In genomic region chr20:63312690-63313348, GRCh38 we compare ENCODE assay signal across 35 cellular contexts. TPM values are rescaled to one million over a fixed set of nuclear protein-coding genes. Genes with fewer than 3 reads are reported as not detected.
DNase-seq lines count a peak whose midpoint lies in the region; ATAC-seq and TF ChIP-seq lines count a peak whose summit lies in the region.
"Had no signal": no experiment of that assay in that cellular context is flagged by ENCODE, and none has a peak within 500 bp of the region (broad histone marks: within the 10 kb centered on the region; RNA-seq: fewer than 3 reads in every experiment).

No MANE protein-coding gene starts in this region.

- H3K4me2 ChIP-seq in BLaER1 (peak overlapping the region; percentile 61), IMR-90 (ENCODE audit: low read depth, low read length) (no peak overlapping the region)

- H3K9me3 ChIP-seq in BLaER1 (no peaks in the 10 kb centered on the region), IMR-90 (ENCODE audit: control insufficient read depth, insufficient read depth, low read length) (no peaks in the 10 kb centered on the region), ovary (no peaks in the 10 kb centered on the region)
- H3K9me3 ChIP-seq: Caco-2, mucosa of descending colon had no signal

- no peaks in the 10 kb centered on the region for H4K20me1 ChIP-seq in BLaER1
- H4K20me1 ChIP-seq in IMR-90 (ENCODE audit: insufficient read depth, low read length) = peaks cover 5% of the 10 kb centered on the region; the same call in 1 of the 2 replicates

- WGBS in IMR-90 (ENCODE audit: extremely low coverage in 2 of 2, insufficient read length in 1 of 2), 2 experiments = 9% methylated on average over 4 of the region's 22 CpGs; no CpG with 5 or more reads in 1 of the 2 experiments
- WGBS in ovary, 3 donors = 35 to 38% (median 36%) methylated on average over 18 to 22 of the region's 22 CpGs

- no peaks in the 10 kb centered on the region for H3K9me3 Mint-ChIP-seq in activated naive CD4-positive, alpha-beta T cell treated with anti-CD3 and anti-CD28 coated beads, Interleukin-2, amount 10 ng/mL, durations not matched to agents 7 days and 5 days
- no peaks in the 10 kb centered on the region for H3K9me3 Mint-ChIP-seq in chondrocyte (ENCODE audit: low read depth)
- H3K9me3 Mint-ChIP-seq: activated naive CD8-positive, alpha-beta T cell treated with anti-CD3 and anti-CD28 coated beads, Interleukin-2, amount 10 ng/mL, durations not matched to agents 7 days and 5 days; activated T-cell treated with anti-CD3 and anti-CD28 coated beads, Interleukin-2, amount 50 U/mL, for 24 hours; CD14-positive monocyte; nephron; type B pancreatic cell had no signal

- H3K9ac ChIP-seq in BLaER1 (no peak overlapping the region), IMR-90 (ENCODE audit: low read depth, low read length) (no peak overlapping the region)
- H3K9ac ChIP-seq: parathyroid adenoma had no signal

- in situ Hi-C loops in IMR-90 (cut with MboI; ENCODE audit: low sequenced_read_pairs) = no loop called here

- H3K4ac ChIP-seq in IMR-90 (ENCODE audit: low read depth, low read length) = no peak overlapping the region

- intact Hi-C loops in IMR-90 (cut with micrococcal nuclease) = no loop called here
- intact Hi-C loops in left cardiac atrium (cut with DNase I) = no loop called here
- intact Hi-C loops in ovary (cut with DNase I) = no loop called here

- no peak overlapping the region for H2BK120ac ChIP-seq in IMR-90 (ENCODE audit: low read depth, low read length)

- TF ChIP-seq EP300 in ovary (IDR thresholded peaks at IDR 0.05) = no peak

- H4K8ac ChIP-seq in IMR-90 (ENCODE audit: low read depth in 2 of 2, low read length in 2 of 2) = no peak overlapping the region

- H3K27ac Mint-ChIP-seq in activated naive CD4-positive, alpha-beta T cell treated with anti-CD3 and anti-CD28 coated beads, Interleukin-2, amount 10 ng/mL, durations not matched to agents 7 days and 5 days = no peak overlapping the region
- no peak overlapping the region for H3K27ac Mint-ChIP-seq in chondrocyte (ENCODE audit: unreplicated experiment)
- H3K27ac Mint-ChIP-seq: activated naive CD8-positive, alpha-beta T cell treated with anti-CD3 and anti-CD28 coated beads, Interleukin-2, amount 10 ng/mL, durations not matched to agents 7 days and 5 days; activated T-cell treated with anti-CD3 and anti-CD28 coated beads, Interleukin-2, amount 50 U/mL, for 24 hours; nephron; type B pancreatic cell had no signal

- 0 out of 2 replicates have a peak overlapping the region, but pooled peaks have one; percentile 18 for H3K27ac ChIP-seq in BLaER1
- H3K27ac ChIP-seq in IMR-90 (ENCODE audit: insufficient read depth, low read length) = no peak overlapping the region
- no peak overlapping the region for H3K27ac ChIP-seq in ovary
- H3K27ac ChIP-seq: epithelial cell of prostate, parathyroid adenoma, SK-N-MC had no signal

- no peaks in the 10 kb centered on the region for H3K36me3 Mint-ChIP-seq in activated naive CD4-positive, alpha-beta T cell treated with anti-CD3 and anti-CD28 coated beads, Interleukin-2, amount 10 ng/mL, durations not matched to agents 7 days and 5 days
- no peaks in the 10 kb centered on the region for H3K36me3 Mint-ChIP-seq in chondrocyte (ENCODE audit: low read depth)
- H3K36me3 Mint-ChIP-seq: activated naive CD8-positive, alpha-beta T cell treated with anti-CD3 and anti-CD28 coated beads, Interleukin-2, amount 10 ng/mL, durations not matched to agents 7 days and 5 days; CD14-positive monocyte; type B pancreatic cell had no signal

- H3K79me1 ChIP-seq in IMR-90 (ENCODE audit: low read depth in 1 of 2, low read length in 2 of 2) = no peaks in the 10 kb centered on the region

- H3K4me3 ChIP-seq in BLaER1 = no peak overlapping the region
- no peak overlapping the region for H3K4me3 ChIP-seq in IMR-90 (ENCODE audit: insufficient read depth, low read depth, low read length)
- H3K4me3 ChIP-seq in ovary = no peak overlapping the region
- H3K4me3 ChIP-seq: mucosa of descending colon, SK-N-MC had no signal

- H3K4me1 ChIP-seq in BLaER1 (peaks cover 46% of the 10 kb centered on the region), IMR-90 (ENCODE audit: control insufficient read depth, insufficient read depth, low read length) (peaks cover 9% of the 10 kb centered on the region; the same call in 1 of the 2 replicates), ovary (ENCODE audit: insufficient read depth) (no peaks in the 10 kb centered on the region)
- H3K4me1 ChIP-seq: Caco-2 had no signal

- no peak overlapping the region for H2BK15ac ChIP-seq in IMR-90 (ENCODE audit: low read depth, low read length)

- no TSS peak for BruUV-seq in IMR-90 (replicated peaks; lab: Mats Ljungman, UMichigan)

- H4K91ac ChIP-seq in IMR-90 (ENCODE audit: insufficient read depth, low read depth, low read length) = no peak overlapping the region

- no peak for TF ChIP-seq POLR2A in IMR-90 (IDR thresholded peaks at IDR 0.05; ENCODE audit: low read depth, low read length)
- TF ChIP-seq POLR2A in ovary (IDR thresholded peaks at IDR 0.05) = no peak

- H3K36me3 ChIP-seq in BLaER1 (no peaks in the 10 kb centered on the region), IMR-90 (ENCODE audit: control insufficient read depth, insufficient read depth, low read length) (no peaks in the 10 kb centered on the region), ovary (no peaks in the 10 kb centered on the region)

- H3K27me3 ChIP-seq in BLaER1 (peaks cover 5% of the 10 kb centered on the region; the same call in 1 of the 2 replicates), IMR-90 (ENCODE audit: control insufficient read depth, insufficient read depth, low read length) (peaks cover 19% of the 10 kb centered on the region; the same call in 1 of the 2 replicates), ovary (no peaks in the 10 kb centered on the region)

- no peak overlapping the region for H3K56ac ChIP-seq in IMR-90 (ENCODE audit: extremely low read depth, insufficient read depth, low read length)

- no peak overlapping the region for H3K14ac ChIP-seq in IMR-90 (replicated peaks; ENCODE audit: low read depth, low read length)

- H2BK5ac ChIP-seq in IMR-90 (ENCODE audit: low read depth, low read length, poor library complexity, severe bottlenecking) = no peak overlapping the region

- no peak overlapping the region for H2BK20ac ChIP-seq in IMR-90 (ENCODE audit: low read depth, low read length)

- CTCF ChIA-PET in IMR-90 (lab: Yijun Ruan, JAX) = interaction anchor here (0.8 kb wide), 1 partner anchor 69 kb away, joined by 5 read pairs; no protein-coding TSS in a partner anchor
- CTCF ChIA-PET in activated naive CD4-positive, alpha-beta T cell treated with anti-CD3 and anti-CD28 coated beads, Interleukin-2, amount 10 ng/mL, durations not matched to agents 7 days and 5 days (lab: Charles Lee) = no interaction called here

- no peaks in the 10 kb centered on the region for H3K9me1 ChIP-seq in IMR-90 (ENCODE audit: insufficient read depth, low read length)

- DNase-seq in IMR-90 = peak; percentile 49
- peak; percentile 60 for DNase-seq in left cardiac atrium
- peak in 4 of 5 donors; percentile 43 to 80 (median 62) for DNase-seq in ovary
- DNase-seq in activated naive CD4-positive, alpha-beta T cell treated with anti-CD3 and anti-CD28 coated beads, Interleukin-2, amount 10 ng/mL, durations not matched to agents 7 days and 5 days = no peak
- DNase-seq in chondrocyte (ENCODE audit: low spot score) = no peak
- DNase-seq: activated CD4-positive, CD25-positive, alpha-beta regulatory T cell; activated effector memory CD4-positive, alpha-beta T cell treated with anti-CD3 and anti-CD28 coated beads, Interleukin-2, amount 50 U/mL, for 16 hours; activated T-cell treated with anti-CD3 and anti-CD28 coated beads, Interleukin-2, amount 50 U/mL, for 24 hours; Caco-2; cortex of kidney; DMS79 treated with DMSO at 0.1 percent for 48 hours; effector memory CD4-positive, alpha-beta T cell; GF-D8; HCEC 1CT; mammary epithelial cell; NCI-H1048; NCI-H1694 treated with DMSO at 0.1 percent for 48 hours; NCI-H446 treated with DMSO at 0.1 percent for 48 hours; stimulated activated CD4-positive, alpha-beta T cell treated with anti-CD3 and anti-CD28 coated beads, Interleukin-12 subunit alpha, Interleukin-12 subunit beta, amount 100 ng/mL, for 4 hours; stimulated activated CD4-positive, alpha-beta T cell treated with anti-CD3 and anti-CD28 coated beads, Interleukin-2, amount 100 ng/mL, for 48 hours had no signal

- H2AFZ ChIP-seq in IMR-90 (replicated peaks; ENCODE audit: low read length, poor library complexity) = peak overlapping the region; percentile 1
- H2AFZ ChIP-seq: parathyroid adenoma had no signal

- H3K23ac ChIP-seq in IMR-90 (ENCODE audit: low read depth, low read length) = no peak overlapping the region

- no peak overlapping the region for H2AK5ac ChIP-seq in IMR-90 (ENCODE audit: low read depth, low read length)

- H2AK9ac ChIP-seq in IMR-90 (replicated peaks; ENCODE audit: low read depth, low read length, poor library complexity) = no peak overlapping the region

- no peaks in the 10 kb centered on the region for H3K27me3 Mint-ChIP-seq in activated naive CD4-positive, alpha-beta T cell treated with anti-CD3 and anti-CD28 coated beads, Interleukin-2, amount 10 ng/mL, durations not matched to agents 7 days and 5 days
- no peaks in the 10 kb centered on the region for H3K27me3 Mint-ChIP-seq in chondrocyte (ENCODE audit: low read depth)
- H3K27me3 Mint-ChIP-seq: activated naive CD8-positive, alpha-beta T cell treated with anti-CD3 and anti-CD28 coated beads, Interleukin-2, amount 10 ng/mL, durations not matched to agents 7 days and 5 days; type B pancreatic cell had no signal

- no peak for TF ChIP-seq CTCF in IMR-90 (conservative IDR thresholded peaks at IDR 0.05; ENCODE audit: low read depth, low read length)
- TF ChIP-seq CTCF in ovary (IDR thresholded peaks at IDR 0.05) = no peak
- TF ChIP-seq CTCF in chondrocyte (IDR thresholded peaks at IDR 0.05) = no peak

- H3K4me3 Mint-ChIP-seq in activated naive CD4-positive, alpha-beta T cell treated with anti-CD3 and anti-CD28 coated beads, Interleukin-2, amount 10 ng/mL, durations not matched to agents 7 days and 5 days = no peak overlapping the region
- no peak overlapping the region for H3K4me3 Mint-ChIP-seq in chondrocyte (ENCODE audit: unreplicated experiment)
- H3K4me3 Mint-ChIP-seq: activated naive CD8-positive, alpha-beta T cell treated with anti-CD3 and anti-CD28 coated beads, Interleukin-2, amount 10 ng/mL, durations not matched to agents 7 days and 5 days; activated T-cell treated with anti-CD3 and anti-CD28 coated beads, Interleukin-2, amount 50 U/mL, for 24 hours; CD14-positive monocyte; nephron; type B pancreatic cell had no signal

- ATAC-seq in IMR-90 (ENCODE audit: low read depth) (peak; percentile 64), left cardiac atrium (peak; percentile 54 to 66), HG02884 (IDR thresholded peaks at IDR 0.05; ENCODE audit: unreplicated experiment) (no peak)

- TF ChIP-seq RAD21 in IMR-90 (IDR thresholded peaks at IDR 0.05; ENCODE audit: low read length) = no peak

- H3K4me1 Mint-ChIP-seq in activated naive CD4-positive, alpha-beta T cell treated with anti-CD3 and anti-CD28 coated beads, Interleukin-2, amount 10 ng/mL, durations not matched to agents 7 days and 5 days = no peaks in the 10 kb centered on the region
- H3K4me1 Mint-ChIP-seq in chondrocyte (ENCODE audit: low read depth) = no peaks in the 10 kb centered on the region
- H3K4me1 Mint-ChIP-seq: activated naive CD8-positive, alpha-beta T cell treated with anti-CD3 and anti-CD28 coated beads, Interleukin-2, amount 10 ng/mL, durations not matched to agents 7 days and 5 days; CD14-positive monocyte had no signal

- H4K5ac ChIP-seq in IMR-90 (ENCODE audit: low read depth, low read length) = no peak overlapping the region; the same call in 1 of the 2 replicates

- dilution Hi-C loops in IMR-90 (cut with HindIII; ENCODE audit: low sequenced_read_pairs, unreplicated experiment) = no loop called here

- POLR2A ChIA-PET in IMR-90 (lab: Charles Lee; ENCODE audit: unreplicated experiment) = no interaction called here

- H3K18ac ChIP-seq in IMR-90 (ENCODE audit: low read depth, low read length) = no peak overlapping the region; the same call in 1 of the 2 replicates

RNA-seq across cellular contexts. Expression of gene COL20A1, which starts 19.8 kb away (rescaled TPM):
- total RNA-seq in IMR-90 (2012; rRNA removed) = not detected in 2 replicates
- polyA plus RNA-seq in IMR-90 (2012; rRNA removed) = not detected in 2 replicates
- not detected in 2 replicates for polyA plus RNA-seq in IMR-90 (2012; cell fraction: cytosol; rRNA removed)
- 0.07 and 0.10 TPM in 2 replicates for polyA plus RNA-seq in IMR-90 (2012; cell fraction: nucleus; rRNA removed; ENCODE audit: low replicate concordance)
- not detected for total RNA-seq in left cardiac atrium
- under 1 TPM in 3 of 7 donors, not detected in 4; 0.17 to 0.54 (median 0.33) TPM for total RNA-seq in ovary
- polyA plus RNA-seq in ovary = under 1 TPM in 1 of 2 donors, not detected in 1; 0.10 TPM
- 0.21 TPM in 1 of 3 replicates, not detected in the others for total RNA-seq in chondrocyte
- total RNA-seq: kidney epithelial cell, mammary epithelial cell, mucosa of descending colon, subcutaneous adipose tissue had no signal
- polyA plus RNA-seq: CD14-positive monocyte, mammary epithelial cell had no signal

RNA-seq across cellular contexts. Expression of gene ARFGAP1, which starts 40.2 kb away (rescaled TPM):
- 54.7 and 59.1 TPM in 2 replicates for total RNA-seq in IMR-90 (2012; rRNA removed)
- polyA plus RNA-seq in IMR-90 (2012; rRNA removed) = 194 and 203 TPM in 2 replicates
- 96.9 and 108 TPM in 2 replicates for polyA plus RNA-seq in IMR-90 (2012; cell fraction: cytosol; rRNA removed)
- 1,020 and 2,202 TPM in 2 replicates for polyA plus RNA-seq in IMR-90 (2012; cell fraction: nucleus; rRNA removed; ENCODE audit: low replicate concordance)
- total RNA-seq in left cardiac atrium = 10 to 100 TPM; 32.1 to 50.3 TPM
- 10 to 100 TPM; 40.2 to 80.2 (median 74.8) TPM for total RNA-seq in ovary
- 10 to 100 TPM; 18.9 to 59.5 TPM for polyA plus RNA-seq in ovary
- 117 to 186 TPM (median 124 TPM) in 3 replicates for total RNA-seq in chondrocyte

RNA-seq across cellular contexts. Expression of gene CHRNA4, which starts 48.3 kb away (rescaled TPM):
- not detected in 2 replicates for total RNA-seq in IMR-90 (2012; rRNA removed)
- not detected in 2 replicates for polyA plus RNA-seq in IMR-90 (2012; rRNA removed)
- polyA plus RNA-seq in IMR-90 (2012; cell fraction: cytosol; rRNA removed) = not detected in 2 replicates
- polyA plus RNA-seq in IMR-90 (2012; cell fraction: nucleus; rRNA removed; ENCODE audit: low replicate concordance) = not detected in 2 replicates
- under 1 TPM; 0.06 to 0.31 TPM for total RNA-seq in left cardiac atrium
- 1 to 10 TPM in 3 of 7 donors, under 1 TPM in 3, not detected in 1; 0.15 to 2.9 (median 0.77) TPM for total RNA-seq in ovary
- polyA plus RNA-seq in ovary = under 1 TPM in 1 of 2 donors, not detected in 1; 0.06 TPM
- not detected in 3 replicates for total RNA-seq in chondrocyte
- total RNA-seq: activated naive CD8-positive, alpha-beta T cell treated with anti-CD3 and anti-CD28 coated beads, Interleukin-2, amount 10 ng/mL, durations not matched to agents 7 days and 5 days; aorta; kidney epithelial cell; mammary epithelial cell; mucosa of descending colon; OCI-LY7; subcutaneous adipose tissue; T-helper 1 cell treated with Interleukin-12 subunit alpha and Interleukin-12 subunit beta and Interleukin-4 antibody, amounts not matched to agents 30 ng/mL and 1 ng/mL, for 36 hours had no signal
- polyA plus RNA-seq: aorta, CD14-positive monocyte, mammary epithelial cell had no signal

RNA-seq across cellular contexts. Expression of gene NKAIN4, which starts 58.6 kb away (rescaled TPM):
- total RNA-seq in IMR-90 (2012; rRNA removed) (not detected in 2 replicates), left cardiac atrium (not detected), ovary (under 1 TPM in 2 of 7 donors, not detected in 5; 0.18 to 0.24 TPM), chondrocyte (2.2 to 3.1 TPM (median 3.0 TPM) in 3 replicates)
- polyA plus RNA-seq in IMR-90 (2012; rRNA removed) (not detected in 2 replicates), ovary (not detected)
- polyA plus RNA-seq in IMR-90 (2012; cell fraction: cytosol; rRNA removed) = not detected in 2 replicates
- polyA plus RNA-seq in IMR-90 (2012; cell fraction: nucleus; rRNA removed; ENCODE audit: low replicate concordance) = not detected in 2 replicates
- total RNA-seq: activated naive CD8-positive, alpha-beta T cell treated with anti-CD3 and anti-CD28 coated beads, Interleukin-2, amount 10 ng/mL, durations not matched to agents 7 days and 5 days; aorta; OCI-LY7; subcutaneous adipose tissue; T-helper 1 cell treated with Interleukin-12 subunit alpha and Interleukin-12 subunit beta and Interleukin-4 antibody, amounts not matched to agents 30 ng/mL and 1 ng/mL, for 36 hours had no signal
- polyA plus RNA-seq: aorta, CD14-positive monocyte, mammary epithelial cell had no signal

Comparison
In these comparisons a context has a peak if more than half of its experiments do, and no peak if none do; other contexts are left out.
1. DNase-seq: peak in IMR-90 (single experiment), left cardiac atrium (single experiment) and ovary (4 of 5); none in activated naive CD4-positive, alpha-beta T cell treated with anti-CD3 and anti-CD28 coated beads, Interleukin-2, amount 10 ng/mL, durations not matched to agents 7 days and 5 days (single experiment) and chondrocyte (single experiment).